23 cellular contexts compared by ENCODE assay signal in the genomic region with DNA sequence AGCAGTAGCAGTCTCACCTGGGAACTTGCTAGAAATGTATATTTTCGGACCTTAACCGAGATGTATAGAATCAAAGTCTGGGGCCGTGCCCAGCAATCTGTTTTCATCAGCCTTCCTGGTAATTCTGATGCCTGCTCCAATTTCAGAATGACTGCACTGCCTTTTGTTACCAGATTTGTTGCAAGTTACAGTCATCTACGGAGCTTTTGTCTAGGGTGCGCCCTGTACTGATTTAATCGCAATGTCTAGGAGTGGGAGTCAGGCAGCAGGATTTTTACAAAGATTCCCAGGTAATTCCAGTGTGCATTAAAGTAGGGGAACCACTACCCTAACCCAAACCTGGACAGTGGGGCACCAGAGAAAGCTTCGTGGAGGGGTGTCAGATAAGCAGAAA.
DNase-seq lines count a peak whose midpoint lies in the region; TF ChIP-seq lines count a peak whose summit lies in the region.
"Had no signal": no experiment of that assay in that cellular context is flagged by ENCODE, and none has a peak within 500 bp of the region (broad histone marks: within the 10 kb centered on the region; RNA-seq: fewer than 3 reads in every experiment).

No MANE protein-coding gene starts in this region.

- intact Hi-C loops in testis (cut with DNase I; ENCODE audit: low total_unique reads), result loop anchor here (5.0 to 10.0 kb wide), 2 partner anchors 193 to 375 kb away; partner anchors contain the start of gene LOXHD1

- H3K79me1 ChIP-seq in mesenchymal stem cell (replicated peaks; ENCODE audit: low read length, poor library complexity, severe bottlenecking), result peaks cover 6% of the 10 kb centered on the region

- H3K14ac ChIP-seq in mesenchymal stem cell (ENCODE audit: low read length in 2 of 2), result no peak overlapping the region

- no peak overlapping the region for H2BK15ac ChIP-seq in mesenchymal stem cell (ENCODE audit: low read depth, poor library complexity, severe bottlenecking)

- H2BK5ac ChIP-seq in mesenchymal stem cell (ENCODE audit: low read depth, low read length, poor library complexity, severe bottlenecking), result no peak overlapping the region

- H3K18ac ChIP-seq in mesenchymal stem cell (ENCODE audit: low read depth in 1 of 2, low read length in 2 of 2), result no peak overlapping the region

- peaks cover 11% of the 10 kb centered on the region; the same call in 1 of the 2 replicates for H4K20me1 ChIP-seq in Karpas-422 (ENCODE audit: insufficient read depth, low read depth, low read length)

- H3K4me3 Mint-ChIP-seq in activated T-cell treated with anti-CD3 and anti-CD28 coated beads, Interleukin-2, amount 50 U/mL, for 24 hours, result no peak overlapping the region
- H3K4me3 Mint-ChIP-seq in T-helper 2 cell treated with Interferon-gamma antibody and Interleukin-4, amounts not matched to agents 5 μg/mL and 100 μg/mL, for 36 hours, result no peak overlapping the region
- H3K4me3 Mint-ChIP-seq: B cell; CD4-positive, alpha-beta T cell; CD8-positive, alpha-beta T cell had no signal

- DNase-seq in activated T-cell treated with anti-CD3 and anti-CD28 coated beads, Interleukin-2, amount 50 U/mL, for 24 hours, result peak; percentile 8
- DNase-seq in activated T-cell treated with anti-CD3 and anti-CD28 coated beads, Interleukin-2, amount 50 U/mL, for 1 hour, result no peak
- DNase-seq in mesenchymal stem cell (no peak), putamen (ENCODE audit: low spot score) (peak; percentile 35), testis (peak; percentile 29), RPMI8226 (no peak), Karpas-422 (no peak)
- no peak for DNase-seq in T-helper 2 cell treated with Interferon-gamma antibody and Interleukin-4, amounts not matched to agents 5 μg/mL and 100 μg/mL, for 36 hours (ENCODE audit: low spot score)
- DNase-seq: AML-193; CD4-positive, alpha-beta T cell; CD8-positive, alpha-beta T cell; DMS153; DMS53; DMS79; DND-41; EL; GDM1 had no signal

- H3K36me3 Mint-ChIP-seq in activated T-cell treated with anti-CD3 and anti-CD28 coated beads, Interleukin-2, amount 50 U/mL, for 24 hours (ENCODE audit: low read depth), result no peaks in the 10 kb centered on the region
- H3K36me3 Mint-ChIP-seq in T-helper 2 cell treated with Interferon-gamma antibody and Interleukin-4, amounts not matched to agents 5 μg/mL and 100 μg/mL, for 36 hours (ENCODE audit: low read depth), result no peaks in the 10 kb centered on the region
- H3K36me3 Mint-ChIP-seq: CD8-positive, alpha-beta T cell had no signal

- H3K27me3 ChIP-seq in mesenchymal stem cell (ENCODE audit: control insufficient read depth in 1 of 2, insufficient read depth in 1 of 2, low read length in 2 of 2), result peaks cover 0 to 12% of the 10 kb centered on the region in 2 experiments
- no peaks in the 10 kb centered on the region for H3K27me3 ChIP-seq in testis
- no peaks in the 10 kb centered on the region for H3K27me3 ChIP-seq in Karpas-422 (ENCODE audit: low read length)
- H3K27me3 ChIP-seq: BLaER1 treated with 17β-estradiol and CSF1 and Interleukin-3, amounts not matched to agents 10 nM and 100 nM had no signal

- no peaks in the 10 kb centered on the region for H3K27me3 Mint-ChIP-seq in activated T-cell treated with anti-CD3 and anti-CD28 coated beads, Interleukin-2, amount 50 U/mL, for 24 hours
- H3K27me3 Mint-ChIP-seq in T-helper 2 cell treated with Interferon-gamma antibody and Interleukin-4, amounts not matched to agents 5 μg/mL and 100 μg/mL, for 36 hours (ENCODE audit: low read depth), result no peaks in the 10 kb centered on the region
- H3K27me3 Mint-ChIP-seq: B cell; CD4-positive, alpha-beta T cell had no signal

- H3K27ac ChIP-seq in mesenchymal stem cell (ENCODE audit: low read length, poor library complexity, severe bottlenecking) (no peak overlapping the region), testis (peak overlapping the region in 1 of 2 donors; percentile 33), Karpas-422 (ENCODE audit: low read length) (no peak overlapping the region)
- H3K27ac ChIP-seq: 22Rv1; A549; BLaER1 treated with 17β-estradiol and CSF1 and Interleukin-3, amounts not matched to agents 10 nM and 100 nM; C4-2B had no signal

- H4K8ac ChIP-seq in mesenchymal stem cell (ENCODE audit: low read length), result no peak overlapping the region

- H3K27ac Mint-ChIP-seq in activated T-cell treated with anti-CD3 and anti-CD28 coated beads, Interleukin-2, amount 50 U/mL, for 24 hours, result peak overlapping the region; percentile 41
- H3K27ac Mint-ChIP-seq in T-helper 2 cell treated with Interferon-gamma antibody and Interleukin-4, amounts not matched to agents 5 μg/mL and 100 μg/mL, for 36 hours, result no peak overlapping the region
- H3K27ac Mint-ChIP-seq: B cell; CD4-positive, alpha-beta T cell; CD8-positive, alpha-beta T cell had no signal

- no peak for TF ChIP-seq CTCF in testis (IDR thresholded peaks at IDR 0.05)

- H3K4me3 ChIP-seq in mesenchymal stem cell (ENCODE audit: insufficient read depth in 1 of 2, low read depth in 1 of 2, low read length in 2 of 2), result no peak overlapping the region
- H3K4me3 ChIP-seq in testis, result no peak overlapping the region
- no peak overlapping the region for H3K4me3 ChIP-seq in Karpas-422 (ENCODE audit: low read length)
- H3K4me3 ChIP-seq: A549; BLaER1 treated with 17β-estradiol and CSF1 and Interleukin-3, amounts not matched to agents 10 nM and 100 nM; GM12878 had no signal

- H3K4me1 Mint-ChIP-seq in activated T-cell treated with anti-CD3 and anti-CD28 coated beads, Interleukin-2, amount 50 U/mL, for 24 hours (ENCODE audit: low read depth), result peaks cover 14% of the 10 kb centered on the region
- H3K4me1 Mint-ChIP-seq in T-helper 2 cell treated with Interferon-gamma antibody and Interleukin-4, amounts not matched to agents 5 μg/mL and 100 μg/mL, for 36 hours (ENCODE audit: low read depth), result peaks cover 3% of the 10 kb centered on the region

- no peaks in the 10 kb centered on the region for H3K9me3 Mint-ChIP-seq in activated T-cell treated with anti-CD3 and anti-CD28 coated beads, Interleukin-2, amount 50 U/mL, for 24 hours
- no peaks in the 10 kb centered on the region for H3K9me3 Mint-ChIP-seq in T-helper 2 cell treated with Interferon-gamma antibody and Interleukin-4, amounts not matched to agents 5 μg/mL and 100 μg/mL, for 36 hours
- H3K9me3 Mint-ChIP-seq: CD4-positive, alpha-beta T cell; CD8-positive, alpha-beta T cell had no signal

- H4K91ac ChIP-seq in mesenchymal stem cell (ENCODE audit: low read length), result no peak overlapping the region

- H2AK5ac ChIP-seq in mesenchymal stem cell (ENCODE audit: low read length, severe bottlenecking), result peak overlapping the region; percentile 24

- TF ChIP-seq POLR2A in testis (IDR thresholded peaks at IDR 0.05), result no peak

- no peak overlapping the region for H3K4me2 ChIP-seq in mesenchymal stem cell (ENCODE audit: low read length, poor library complexity, severe bottlenecking)
- H3K4me2 ChIP-seq in Karpas-422 (ENCODE audit: low read depth, low read length, poor library complexity, severe bottlenecking), result no peak overlapping the region
- H3K4me2 ChIP-seq: A549; BLaER1 treated with 17β-estradiol and CSF1 and Interleukin-3, amounts not matched to agents 10 nM and 100 nM had no signal

- H3K9ac ChIP-seq in mesenchymal stem cell (ENCODE audit: low read length) (no peak overlapping the region), Karpas-422 (ENCODE audit: low read length) (no peak overlapping the region)
- H3K9ac ChIP-seq: BLaER1 treated with 17β-estradiol and CSF1 and Interleukin-3, amounts not matched to agents 10 nM and 100 nM had no signal

- peaks cover 24% of the 10 kb centered on the region for H3K4me1 ChIP-seq in mesenchymal stem cell (ENCODE audit: control insufficient read depth, insufficient read depth, low read depth, low read length)
- peaks cover 16% of the 10 kb centered on the region for H3K4me1 ChIP-seq in testis
- H3K4me1 ChIP-seq in Karpas-422 (ENCODE audit: low read length), result peaks cover 34% of the 10 kb centered on the region
- H3K4me1 ChIP-seq: A549 had no signal

- H2BK120ac ChIP-seq in mesenchymal stem cell (ENCODE audit: low read depth, low read length), result no peak overlapping the region

- H3K9me3 ChIP-seq in mesenchymal stem cell (ENCODE audit: control insufficient read depth, low read length) (no peaks in the 10 kb centered on the region), testis (no peaks in the 10 kb centered on the region), Karpas-422 (ENCODE audit: low read length) (no peaks in the 10 kb centered on the region)
- H3K9me3 ChIP-seq: A549; BLaER1 treated with 17β-estradiol and CSF1 and Interleukin-3, amounts not matched to agents 10 nM and 100 nM had no signal

- 96% methylated on average over 7 of the region's 7 CpGs for WGBS in mesenchymal stem cell
- 61 to 78% methylated on average over 7 of the region's 7 CpGs for WGBS in testis, 2 donors

- no peaks in the 10 kb centered on the region for H3K36me3 ChIP-seq in mesenchymal stem cell (ENCODE audit: control insufficient read depth in 1 of 2, insufficient read depth in 2 of 2, low read depth in 1 of 2, low read length in 2 of 2)
- no peaks in the 10 kb centered on the region for H3K36me3 ChIP-seq in testis (ENCODE audit: low read depth, missing control alignments)
- no peaks in the 10 kb centered on the region for H3K36me3 ChIP-seq in Karpas-422 (ENCODE audit: insufficient read depth, low read length)
- H3K36me3 ChIP-seq: BLaER1 treated with 17β-estradiol and CSF1 and Interleukin-3, amounts not matched to agents 10 nM and 100 nM had no signal

- no peak overlapping the region for H3K4ac ChIP-seq in mesenchymal stem cell (ENCODE audit: low read depth in 1 of 2, low read length in 2 of 2)

- H2BK12ac ChIP-seq in mesenchymal stem cell (ENCODE audit: low read length in 2 of 2), result no peak overlapping the region

- no peak overlapping the region for H3K23ac ChIP-seq in mesenchymal stem cell (ENCODE audit: low read length in 2 of 2)

- H3K79me2 ChIP-seq in Karpas-422 (ENCODE audit: low read length), result no peaks in the 10 kb centered on the region

- H3K9me2 ChIP-seq in Karpas-422 (replicated peaks; ENCODE audit: insufficient read depth, low read length), result no peaks in the 10 kb centered on the region

- H2AFZ ChIP-seq in mesenchymal stem cell (ENCODE audit: low read depth, low read length) (no peak overlapping the region), Karpas-422 (ENCODE audit: low read length) (no peak overlapping the region)

Comparison
In these comparisons a context has a peak if more than half of its experiments do, and no peak if none do; other contexts are left out.
1. DNase-seq: peak in activated T-cell treated with anti-CD3 and anti-CD28 coated beads, Interleukin-2, amount 50 U/mL, for 24 hours (single experiment), putamen (single experiment) and testis (single experiment); none in activated T-cell treated with anti-CD3 and anti-CD28 coated beads, Interleukin-2, amount 50 U/mL, for 1 hour (single experiment), mesenchymal stem cell (single experiment), RPMI8226 (single experiment), T-helper 2 cell treated with Interferon-gamma antibody and Interleukin-4, amounts not matched to agents 5 μg/mL and 100 μg/mL, for 36 hours (single experiment) and Karpas-422 (single experiment).